ENCODE assay signal across 15 cellular contexts in genomic region chr7:78377532-78377931, GRCh38.
"Had no signal": no experiment of that assay in that cellular context is flagged by ENCODE, and none has a peak within 500 bp of the region (broad histone marks: within the 10 kb centered on the region; RNA-seq: fewer than 3 reads in every experiment).

No MANE protein-coding gene starts in this region.

- H3K4me1 ChIP-seq: heart left ventricle, prostate gland, spleen, transverse colon had no signal

- H3K27me3 ChIP-seq: heart left ventricle, spleen, transverse colon had no signal

- H3K27ac Mint-ChIP-seq: activated T-helper 2 cell treated with anti-CD3 and anti-CD28 coated beads, Interferon-gamma antibody, Interleukin-2, Interleukin-4, amounts not matched to agents 10 μg/mL and 5 μg/mL and 100 μg/mL, durations not matched to agents 14 hours and 24 hours and 36 hours; naive thymus-derived CD4-positive, alpha-beta T cell; stimulated activated memory B cell treated with anti-CD40 and anti-IgM and Interleukin-4, amounts not matched to agents 10 μg/mL and 1 μg/mL and 100 μg/mL, for 72 hours had no signal

- H3K36me3 ChIP-seq: heart left ventricle, prostate gland, spleen, transverse colon had no signal

- H3K27ac ChIP-seq: heart left ventricle, prostate gland, spleen, transverse colon had no signal

- H3K4me1 Mint-ChIP-seq: central memory CD8-positive, alpha-beta T cell; naive thymus-derived CD4-positive, alpha-beta T cell; stimulated activated memory B cell treated with anti-CD40 and anti-IgM and Interleukin-4, amounts not matched to agents 10 μg/mL and 1 μg/mL and 100 μg/mL, for 72 hours had no signal

- ATAC-seq: esophagus mucosa; heart left ventricle; left colon; naive thymus-derived CD4-positive, alpha-beta T cell; sciatic nerve; stimulated activated memory B cell treated with anti-CD40 and anti-IgM and Interleukin-4, amounts not matched to agents 10 μg/mL and 1 μg/mL and 100 μg/mL, for 72 hours had no signal

- H3K4me3 Mint-ChIP-seq: central memory CD8-positive, alpha-beta T cell; naive thymus-derived CD4-positive, alpha-beta T cell; stimulated activated memory B cell treated with anti-CD40 and anti-IgM and Interleukin-4, amounts not matched to agents 10 μg/mL and 1 μg/mL and 100 μg/mL, for 72 hours had no signal

- H3K27me3 Mint-ChIP-seq: central memory CD8-positive, alpha-beta T cell; stimulated activated memory B cell treated with anti-CD40 and anti-IgM and Interleukin-4, amounts not matched to agents 10 μg/mL and 1 μg/mL and 100 μg/mL, for 72 hours had no signal

- DNase-seq: activated naive CD4-positive, alpha-beta T cell treated with anti-CD3 and anti-CD28 coated beads, Interleukin-2, amount 50 U/mL, for 16 hours; heart left ventricle; left colon; naive thymus-derived CD4-positive, alpha-beta T cell; occipital lobe; spleen; stimulated activated CD4-positive, alpha-beta T cell treated with anti-CD3 and anti-CD28 coated beads, Interleukin-1b, Interleukin-23, amount 100 ng/mL, for 48 hours; T-helper 2 cell; transverse colon had no signal

- H3K36me3 Mint-ChIP-seq: naive thymus-derived CD4-positive, alpha-beta T cell; stimulated activated memory B cell treated with anti-CD40 and anti-IgM and Interleukin-4, amounts not matched to agents 10 μg/mL and 1 μg/mL and 100 μg/mL, for 72 hours had no signal

- H3K9me3 ChIP-seq: prostate gland, spleen, transverse colon had no signal

- H3K9me3 Mint-ChIP-seq: activated T-helper 2 cell treated with anti-CD3 and anti-CD28 coated beads, Interferon-gamma antibody, Interleukin-2, Interleukin-4, amounts not matched to agents 10 μg/mL and 5 μg/mL and 100 μg/mL, durations not matched to agents 14 hours and 24 hours and 36 hours had no signal

- H3K4me3 ChIP-seq: heart left ventricle, prostate gland, spleen, transverse colon had no signal
